11 cellular contexts compared by ENCODE assay signal in genomic region chr22:40679964-40680818, GRCh38. TPM values are rescaled to one million over a fixed set of nuclear protein-coding genes. Genes with fewer than 3 reads are reported as not detected.
DNase-seq lines count a peak whose midpoint lies in the region; ATAC-seq and TF ChIP-seq lines count a peak whose summit lies in the region.
"Had no signal": no experiment of that assay in that cellular context is flagged by ENCODE, and none has a peak within 500 bp of the region (broad histone marks: within the 10 kb centered on the region; RNA-seq: fewer than 3 reads in every experiment).

No MANE protein-coding gene starts in this region.

- DNase-seq in G401 (ENCODE audit: low spot score) (peak; percentile 52), SK-N-DZ (ENCODE audit: low spot score) (peak; percentile 56), fibroblast of mammary gland (ENCODE audit: low read depth) (peak; percentile 15), osteocyte (ENCODE audit: extremely low spot score, unreplicated experiment) (no peak), DMS114 treated with DMSO at 0.1 percent for 48 hours (lab: John Stamatoyannopoulos, UW; ENCODE audit: unreplicated experiment) (no peak), T1000 (lab: John Stamatoyannopoulos, UW) (no peak), GOT3 (lab: John Stamatoyannopoulos, UW) (no peak)
- DNase-seq: activated effector memory CD4-positive, alpha-beta T cell treated with Interleukin-2 at 50 U/mL for 16 hours had no signal

- no peak overlapping the region for H3K27ac Mint-ChIP-seq in osteocyte (ENCODE audit: unreplicated experiment)

- no peaks in the 10 kb centered on the region for H3K27me3 Mint-ChIP-seq in osteocyte (ENCODE audit: unreplicated experiment)

- TF ChIP-seq CTCF in fibroblast of mammary gland (conservative IDR thresholded peaks at IDR 0.05; ENCODE audit: control insufficient read depth, insufficient read depth, low read depth, low read length): peak; percentile 10
- TF ChIP-seq CTCF in osteocyte (IDR thresholded peaks at IDR 0.05): peak; percentile 16

- peaks cover 30% of the 10 kb centered on the region for H3K4me1 Mint-ChIP-seq in osteocyte (ENCODE audit: unreplicated experiment)

- no peak overlapping the region for H3K4me3 Mint-ChIP-seq in osteocyte (ENCODE audit: unreplicated experiment)

- in situ Hi-C loops in G401 (cut with HindIII; ENCODE audit: low sequenced_read_pairs): no loop called here

- no peak overlapping the region for H3K4me3 ChIP-seq in fibroblast of mammary gland (ENCODE audit: control insufficient read depth, low read depth, low read length)

- H3K9me3 Mint-ChIP-seq in osteocyte (ENCODE audit: unreplicated experiment): no peaks in the 10 kb centered on the region

- no peak for ATAC-seq in GM18870 (IDR thresholded peaks at IDR 0.05; ENCODE audit: unreplicated experiment)

- no peaks in the 10 kb centered on the region for H3K36me3 Mint-ChIP-seq in osteocyte (ENCODE audit: unreplicated experiment)

RNA-seq across cellular contexts. Expression of gene MCHR1, which starts 0.9 kb away (rescaled TPM):
- total RNA-seq in G401 (2014; rRNA removed; shearing (Covaris generic)): 0.34 TPM in 1 of 2 replicates, not detected in the other
- 4.7 and 5.7 TPM in 2 replicates for polyA plus RNA-seq in SK-N-DZ (2014; cell fraction: cytosol; rRNA removed)
- polyA plus RNA-seq in SK-N-DZ (2014; cell fraction: nucleus; rRNA removed): 2.0 and 3.5 TPM in 2 replicates
- not detected in 2 replicates for total RNA-seq in osteocyte
- total RNA-seq: Daoy, vagina had no signal

RNA-seq across cellular contexts. Expression of gene MRTFA, which starts 43.7 kb away (rescaled TPM):
- 11.0 and 14.6 TPM in 2 replicates for total RNA-seq in G401 (2014; rRNA removed; shearing (Covaris generic))
- polyA plus RNA-seq in SK-N-DZ (2014; cell fraction: cytosol; rRNA removed): 23.9 and 44.0 TPM in 2 replicates
- 12.4 and 27.9 TPM in 2 replicates for polyA plus RNA-seq in SK-N-DZ (2014; cell fraction: nucleus; rRNA removed)
- 59.0 and 71.9 TPM in 2 replicates for total RNA-seq in osteocyte

Comparison
In these comparisons a context has a peak if more than half of its experiments do, and no peak if none do; other contexts are left out.
1. DNase-seq: peak in G401 (single experiment), SK-N-DZ (single experiment) and fibroblast of mammary gland (single experiment); none in osteocyte (single experiment), DMS114 treated with DMSO at 0.1 percent for 48 hours (single experiment), T1000 (single experiment) and GOT3 (single experiment).